1 cellular context compared by ENCODE assay signal in the genomic region with DNA sequence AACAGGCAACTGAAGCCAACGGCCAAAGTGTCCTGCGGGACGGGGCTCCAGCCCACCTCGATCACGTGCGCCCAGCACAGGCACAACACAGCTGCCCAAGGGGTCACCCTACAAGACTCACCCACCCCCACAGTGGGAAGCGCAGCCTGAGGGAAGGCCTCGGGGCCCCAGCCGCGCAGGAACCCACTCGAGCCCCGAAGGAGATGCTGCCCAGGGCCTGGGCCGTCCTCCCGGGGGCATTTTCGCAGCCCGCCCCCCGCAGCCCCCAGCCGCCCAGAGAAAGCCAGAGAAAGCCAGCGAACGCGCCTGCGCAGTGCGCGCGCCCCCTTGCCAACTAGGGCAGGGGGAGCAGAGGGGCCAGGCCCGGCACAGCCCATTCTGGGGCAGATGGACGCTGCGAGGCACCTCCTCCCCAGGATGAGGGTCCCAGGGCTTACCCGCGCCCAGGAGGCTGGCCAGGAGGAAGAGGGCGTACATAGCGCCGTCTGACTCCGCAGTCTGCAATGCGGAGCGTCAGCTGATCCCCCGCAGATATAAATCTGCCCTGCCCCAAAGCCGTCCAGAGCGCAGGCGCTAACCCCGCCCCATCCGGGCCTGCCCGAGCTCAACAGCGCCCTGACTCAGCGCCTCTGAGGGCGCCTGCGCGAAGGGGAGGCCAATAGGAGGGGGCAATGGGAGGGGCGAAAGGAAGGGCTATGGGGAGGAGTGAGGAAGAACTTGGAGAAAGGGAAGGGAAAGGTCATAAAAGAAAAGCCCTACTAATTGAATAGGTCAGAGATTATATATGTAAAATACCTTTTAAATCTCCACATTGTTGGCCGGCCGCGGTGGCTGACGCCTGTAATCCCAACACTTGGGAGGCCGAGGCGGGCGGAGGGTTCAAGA.
TF ChIP-seq lines count a peak whose summit lies in the region.

TSS of gene PSAP (minus strand) at position 507 of the 885 bp plus-strand sequence. CDS start at position 477, 30 bp downstream.

TF ChIP-seq in K562, 482 proteins besides CTCF, POLR2A, EP300 and RAD21 (continued from another document):
- TF ChIP-seq ESRRA (IDR thresholded peaks at IDR 0.05; ENCODE audit: borderline replicate concordance, low read depth) (peak; percentile 73; the same call in 1 of the 2 replicates), NFIX (CRISPR knock-in tag; IDR thresholded peaks at IDR 0.05; ENCODE audit: low read depth) (no peak), HMG20B (CRISPR knock-in tag; IDR thresholded peaks at IDR 0.05) (no peak), SRSF3 (IDR thresholded peaks at IDR 0.05; ENCODE audit: insufficient read depth, low read length) (peak; percentile 71; the same call in 1 of the 2 replicates), KAT2B (IDR thresholded peaks at IDR 0.05; ENCODE audit: low read depth, low read length) (no peak), MCM2 (IDR thresholded peaks at IDR 0.05; ENCODE audit: low read depth) (no peak), NRF1 (conservative IDR thresholded peaks at IDR 0.05 in 1 of 2, IDR thresholded peaks at IDR 0.05 in 1 of 2) (peak; percentile 97), CHD2 (IDR thresholded peaks at IDR 0.05; ENCODE audit: low read depth, low read length) (no peak), ZFP36 (IDR thresholded peaks at IDR 0.05; ENCODE audit: low read depth, low read length, partially characterized antibody) (no peak), ZNF174 (CRISPR knock-in tag; IDR thresholded peaks at IDR 0.05) (no peak), ZNF696 (CRISPR knock-in tag; conservative IDR thresholded peaks at IDR 0.05) (no peak), ZEB2 (IDR thresholded peaks at IDR 0.05) (no peak), MXD1 (CRISPR knock-in tag; IDR thresholded peaks at IDR 0.05; ENCODE audit: borderline replicate concordance, poor library complexity, severe bottlenecking) (no peak), CBX2 (IDR thresholded peaks at IDR 0.05; ENCODE audit: insufficient read depth, low read length, poor library complexity, severe bottlenecking) (no peak), ZBED1 (IDR thresholded peaks at IDR 0.05) (peak; percentile 18; the same call in 1 of the 2 replicates), SRSF7 (optimal IDR thresholded peaks at IDR 0.05; ENCODE audit: low read depth, low read length) (no peak), ZNF384 (IDR thresholded peaks at IDR 0.05; ENCODE audit: low read depth, low read length) (no peak), NFATC3 (IDR thresholded peaks at IDR 0.05) (no peak), CTBP1 (IDR thresholded peaks at IDR 0.05; ENCODE audit: borderline replicate concordance) (peak; percentile 54; the same call in 1 of the 2 replicates), ZNF76 (CRISPR knock-in tag; IDR thresholded peaks at IDR 0.05; ENCODE audit: borderline replicate concordance) (no peak), NR2F6 (CRISPR knock-in tag; IDR thresholded peaks at IDR 0.05) (no peak), XRCC4 (IDR thresholded peaks at IDR 0.05; ENCODE audit: extremely low read depth, insufficient read depth, insufficient read length) (no peak), RHOXF2B (CRISPR knock-in tag; conservative IDR thresholded peaks at IDR 0.05) (no peak), GABPB2 (CRISPR knock-in tag; conservative IDR thresholded peaks at IDR 0.05) (peak; percentile 62; the same call in 1 of the 2 replicates), TAF15 (IDR thresholded peaks at IDR 0.05; ENCODE audit: low read depth, low read length) (no peak), KLF13 (tag; IDR thresholded peaks at IDR 0.05; ENCODE audit: borderline replicate concordance, low read depth) (peak; percentile 78), ARNT (IDR thresholded peaks at IDR 0.05) (no peak), CREB1 (IDR thresholded peaks at IDR 0.05) (no peak; the same call in 1 of the 2 replicates), CREB1 (CRISPR knock-in tag; IDR thresholded peaks at IDR 0.05) (peak; percentile 58; the same call in 1 of the 2 replicates), CAMTA2 (CRISPR knock-in tag; conservative IDR thresholded peaks at IDR 0.05) (no peak), RCOR1 (IDR thresholded peaks at IDR 0.05; ENCODE audit: borderline replicate concordance in 1 of 2, low read depth in 2 of 2, low read length in 2 of 2) (peak; percentile 52 to 59; a peak in 2 of 4 replicates), ZNF512 (tag; IDR thresholded peaks at IDR 0.05) (no peak), NCOA6 (IDR thresholded peaks at IDR 0.05) (no peak), ZNF766 (CRISPR knock-in tag; conservative IDR thresholded peaks at IDR 0.05) (no peak), RBM39 (optimal IDR thresholded peaks at IDR 0.05; ENCODE audit: low read depth, low read length) (no peak), ZNF511 (CRISPR knock-in tag; IDR thresholded peaks at IDR 0.05) (peak; percentile 6; the same call in 1 of the 2 replicates), ILK (tag; IDR thresholded peaks at IDR 0.05; ENCODE audit: borderline replicate concordance, low read depth) (no peak), ARID2 (IDR thresholded peaks at IDR 0.05) (no peak), ZNF717 (CRISPR knock-in tag; IDR thresholded peaks at IDR 0.05) (no peak), SIN3B (IDR thresholded peaks at IDR 0.05; ENCODE audit: low read depth) (no peak; the same call in 1 of the 2 replicates), ZNF695 (CRISPR knock-in tag; IDR thresholded peaks at IDR 0.05) (no peak), MTA2 (IDR thresholded peaks at IDR 0.05; ENCODE audit: low read depth) (no peak), TRIM24 (IDR thresholded peaks at IDR 0.05) (no peak), COPS2 (conservative IDR thresholded peaks at IDR 0.05) (no peak), CBFA2T3 (IDR thresholded peaks at IDR 0.05) (peak; percentile 18; the same call in 1 of the 2 replicates), NR0B1 (IDR thresholded peaks at IDR 0.05; ENCODE audit: partially characterized antibody) (no peak), PURB (CRISPR knock-in tag; IDR thresholded peaks at IDR 0.05; ENCODE audit: low read depth) (no peak)
- TF ChIP-seq, protein P1, sequence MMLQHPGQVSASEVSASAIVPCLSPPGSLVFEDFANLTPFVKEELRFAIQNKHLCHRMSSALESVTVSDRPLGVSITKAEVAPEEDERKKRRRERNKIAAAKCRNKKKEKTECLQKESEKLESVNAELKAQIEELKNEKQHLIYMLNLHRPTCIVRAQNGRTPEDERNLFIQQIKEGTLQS (IDR thresholded peaks at IDR 0.05), result peak; percentile 89
- TF ChIP-seq, protein P1 (CRISPR knock-in tag; conservative IDR thresholded peaks at IDR 0.05), result peak; percentile 67
- TF ChIP-seq, protein P2, sequence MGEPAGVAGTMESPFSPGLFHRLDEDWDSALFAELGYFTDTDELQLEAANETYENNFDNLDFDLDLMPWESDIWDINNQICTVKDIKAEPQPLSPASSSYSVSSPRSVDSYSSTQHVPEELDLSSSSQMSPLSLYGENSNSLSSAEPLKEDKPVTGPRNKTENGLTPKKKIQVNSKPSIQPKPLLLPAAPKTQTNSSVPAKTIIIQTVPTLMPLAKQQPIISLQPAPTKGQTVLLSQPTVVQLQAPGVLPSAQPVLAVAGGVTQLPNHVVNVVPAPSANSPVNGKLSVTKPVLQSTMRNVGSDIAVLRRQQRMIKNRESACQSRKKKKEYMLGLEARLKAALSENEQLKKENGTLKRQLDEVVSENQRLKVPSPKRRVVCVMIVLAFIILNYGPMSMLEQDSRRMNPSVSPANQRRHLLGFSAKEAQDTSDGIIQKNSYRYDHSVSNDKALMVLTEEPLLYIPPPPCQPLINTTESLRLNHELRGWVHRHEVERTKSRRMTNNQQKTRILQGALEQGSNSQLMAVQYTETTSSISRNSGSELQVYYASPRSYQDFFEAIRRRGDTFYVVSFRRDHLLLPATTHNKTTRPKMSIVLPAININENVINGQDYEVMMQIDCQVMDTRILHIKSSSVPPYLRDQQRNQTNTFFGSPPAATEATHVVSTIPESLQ (CRISPR knock-in tag; IDR thresholded peaks at IDR 0.05), result no peak
- TF ChIP-seq, protein P3, sequence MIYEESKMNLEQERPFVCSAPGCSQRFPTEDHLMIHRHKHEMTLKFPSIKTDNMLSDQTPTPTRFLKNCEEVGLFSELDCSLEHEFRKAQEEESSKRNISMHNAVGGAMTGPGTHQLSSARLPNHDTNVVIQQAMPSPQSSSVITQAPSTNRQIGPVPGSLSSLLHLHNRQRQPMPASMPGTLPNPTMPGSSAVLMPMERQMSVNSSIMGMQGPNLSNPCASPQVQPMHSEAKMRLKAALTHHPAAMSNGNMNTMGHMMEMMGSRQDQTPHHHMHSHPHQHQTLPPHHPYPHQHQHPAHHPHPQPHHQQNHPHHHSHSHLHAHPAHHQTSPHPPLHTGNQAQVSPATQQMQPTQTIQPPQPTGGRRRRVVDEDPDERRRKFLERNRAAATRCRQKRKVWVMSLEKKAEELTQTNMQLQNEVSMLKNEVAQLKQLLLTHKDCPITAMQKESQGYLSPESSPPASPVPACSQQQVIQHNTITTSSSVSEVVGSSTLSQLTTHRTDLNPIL (CRISPR knock-in tag; IDR thresholded peaks at IDR 0.05), result no peak
- TF ChIP-seq, protein P4, sequence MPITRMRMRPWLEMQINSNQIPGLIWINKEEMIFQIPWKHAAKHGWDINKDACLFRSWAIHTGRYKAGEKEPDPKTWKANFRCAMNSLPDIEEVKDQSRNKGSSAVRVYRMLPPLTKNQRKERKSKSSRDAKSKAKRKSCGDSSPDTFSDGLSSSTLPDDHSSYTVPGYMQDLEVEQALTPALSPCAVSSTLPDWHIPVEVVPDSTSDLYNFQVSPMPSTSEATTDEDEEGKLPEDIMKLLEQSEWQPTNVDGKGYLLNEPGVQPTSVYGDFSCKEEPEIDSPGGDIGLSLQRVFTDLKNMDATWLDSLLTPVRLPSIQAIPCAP (CRISPR knock-in tag; IDR thresholded peaks at IDR 0.05; ENCODE audit: borderline replicate concordance), result no peak
- TF ChIP-seq, protein P5, sequence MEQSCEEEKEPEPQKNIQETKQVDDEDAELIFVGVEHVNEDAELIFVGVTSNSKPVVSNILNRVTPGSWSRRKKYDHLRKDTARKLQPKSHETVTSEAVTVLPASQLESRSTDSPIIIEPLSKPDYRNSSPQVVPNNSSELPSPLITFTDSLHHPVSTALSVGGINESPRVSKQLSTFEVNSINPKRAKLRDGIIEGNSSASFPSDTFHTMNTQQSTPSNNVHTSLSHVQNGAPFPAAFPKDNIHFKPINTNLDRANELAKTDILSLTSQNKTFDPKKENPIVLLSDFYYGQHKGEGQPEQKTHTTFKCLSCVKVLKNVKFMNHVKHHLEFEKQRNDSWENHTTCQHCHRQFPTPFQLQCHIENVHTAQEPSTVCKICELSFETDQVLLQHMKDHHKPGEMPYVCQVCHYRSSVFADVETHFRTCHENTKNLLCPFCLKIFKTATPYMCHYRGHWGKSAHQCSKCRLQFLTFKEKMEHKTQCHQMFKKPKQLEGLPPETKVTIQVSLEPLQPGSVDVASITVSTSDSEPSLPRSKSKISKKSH (CRISPR knock-in tag; IDR thresholded peaks at IDR 0.05), result no peak
